In genomic region chr12:66149702-66150398, GRCh38 we compare ENCODE assay signal across 11 cellular contexts. TPM values are rescaled to one million over a fixed set of nuclear protein-coding genes. Genes with fewer than 3 reads are reported as not detected.
DNase-seq lines count a peak whose midpoint lies in the region; ATAC-seq and TF ChIP-seq lines count a peak whose summit lies in the region.
"Had no signal": no experiment of that assay in that cellular context is flagged by ENCODE, and none has a peak within 500 bp of the region (broad histone marks: within the 10 kb centered on the region; RNA-seq: fewer than 3 reads in every experiment).

No MANE protein-coding gene starts in this region.

- peak overlapping the region; percentile 47 for H3K27ac ChIP-seq in colonic mucosa
- H3K27ac ChIP-seq: breast epithelium had no signal

- no peaks in the 10 kb centered on the region for H3K36me3 ChIP-seq in colonic mucosa
- H3K36me3 ChIP-seq in mucosa of descending colon (ENCODE audit: low read depth) = no peaks in the 10 kb centered on the region
- H3K36me3 ChIP-seq: breast epithelium had no signal

- no peak overlapping the region for H3K9ac ChIP-seq in colonic mucosa (ENCODE audit: low read depth in 2 of 2, low read length in 2 of 2)

- peak; percentile 94 for DNase-seq in GF-D8 (lab: John Stamatoyannopoulos, UW)
- DNase-seq in NAMALWA (ENCODE audit: low spot score) = peak; percentile 30
- peak; percentile 74 for DNase-seq in colonic mucosa
- peak; percentile 52 to 65 (median 55) for DNase-seq in mucosa of descending colon
- DNase-seq in NCI-H2196 (lab: John Stamatoyannopoulos, UW; ENCODE audit: unreplicated experiment) = no peak
- no peak for DNase-seq in stimulated activated naive CD4-positive, alpha-beta T cell treated with Interleukin-2 at 50 U/mL for 16 hours (lab: John Stamatoyannopoulos, UW)
- DNase-seq in activated CD4-positive, alpha-beta T cell treated with anti-CD3 and anti-CD28 coated beads for 1 hour = no peak
- no peak for DNase-seq in G401 (ENCODE audit: low spot score)
- DNase-seq: activated CD8-positive, alpha-beta memory T cell treated with anti-CD3 and anti-CD28 coated beads for 24 hours; NCI-H1417 treated with DMSO at 0.1 percent for 48 hours had no signal

- intact Hi-C loops in colonic mucosa (cut with DNase I) = loop anchor here (10.0 kb wide), 1 partner anchor 255 kb away; no protein-coding TSS in a partner anchor
- intact Hi-C loops in mucosa of descending colon (cut with DNase I, micrococcal nuclease) = no loop called here

- no peaks in the 10 kb centered on the region for H3K4me1 ChIP-seq in colonic mucosa
- no peaks in the 10 kb centered on the region for H3K4me1 ChIP-seq in mucosa of descending colon (ENCODE audit: low read depth)
- H3K4me1 ChIP-seq: breast epithelium had no signal

- in situ Hi-C loops in G401 (cut with HindIII; ENCODE audit: low sequenced_read_pairs) = no loop called here

- H3K4me3 ChIP-seq in colonic mucosa (no peak overlapping the region), mucosa of descending colon (no peak overlapping the region)
- H3K4me3 ChIP-seq: breast epithelium had no signal

- no peaks in the 10 kb centered on the region for H3K27me3 ChIP-seq in colonic mucosa
- H3K27me3 ChIP-seq: breast epithelium had no signal

- peak; percentile 36 for TF ChIP-seq CTCF in colonic mucosa (IDR thresholded peaks at IDR 0.05)
- no peak for TF ChIP-seq CTCF in mucosa of descending colon (IDR thresholded peaks at IDR 0.05)

- peak; percentile 91 for ATAC-seq in mucosa of descending colon

- H3K9me3 ChIP-seq in colonic mucosa = no peaks in the 10 kb centered on the region
- H3K9me3 ChIP-seq in mucosa of descending colon = no peaks in the 10 kb centered on the region
- H3K9me3 ChIP-seq: breast epithelium had no signal

RNA-seq across cellular contexts. Expression of gene LLPH, which starts 19.3 kb away (rescaled TPM):
- total RNA-seq in colonic mucosa = 10 to 100 TPM; 21.0 to 28.5 TPM
- 10 to 100 TPM; 18.0 to 24.0 (median 20.8) TPM for total RNA-seq in mucosa of descending colon
- total RNA-seq in G401 (2014; rRNA removed; shearing (Covaris generic)) = 9.2 and 36.5 TPM in 2 replicates

RNA-seq across cellular contexts. Expression of gene TMBIM4, which starts 19.9 kb away (rescaled TPM):
- total RNA-seq in colonic mucosa (100 to 1,000 TPM; 130 to 168 TPM), mucosa of descending colon (100 to 1,000 TPM; 117 to 178 (median 157) TPM)
- 1.5 and 4.0 TPM in 2 replicates for total RNA-seq in G401 (2014; rRNA removed; shearing (Covaris generic))

RNA-seq across cellular contexts. Expression of gene IRAK3, which starts 39.2 kb away (rescaled TPM):
- total RNA-seq in colonic mucosa (1 to 10 TPM; 3.3 to 3.6 TPM), mucosa of descending colon (10 to 100 TPM in 1 of 3 donors, 1 to 10 TPM in 2; 2.7 to 11.1 (median 7.0) TPM)
- total RNA-seq in G401 (2014; rRNA removed; shearing (Covaris generic)) = not detected in 2 replicates

Comparison
In these comparisons a context has a peak if more than half of its experiments do, and no peak if none do; other contexts are left out.
1. DNase-seq: peak in GF-D8 (single experiment), NAMALWA (single experiment), colonic mucosa (single experiment) and mucosa of descending colon (3 of 3); none in NCI-H2196 (single experiment), stimulated activated naive CD4-positive, alpha-beta T cell treated with Interleukin-2 at 50 U/mL for 16 hours (single experiment), activated CD4-positive, alpha-beta T cell treated with anti-CD3 and anti-CD28 coated beads for 1 hour (single experiment) and G401 (single experiment).
2. RNA of gene TMBIM4, which starts 19.9 kb away (total RNA-seq): 130 to 168 TPM in colonic mucosa and 117 to 178 TPM in mucosa of descending colon; 1.5 to 4.0 TPM in G401; every median in the first group is over 10 times any median in the second.